11 cellular contexts compared by ENCODE assay signal in the genomic region with DNA sequence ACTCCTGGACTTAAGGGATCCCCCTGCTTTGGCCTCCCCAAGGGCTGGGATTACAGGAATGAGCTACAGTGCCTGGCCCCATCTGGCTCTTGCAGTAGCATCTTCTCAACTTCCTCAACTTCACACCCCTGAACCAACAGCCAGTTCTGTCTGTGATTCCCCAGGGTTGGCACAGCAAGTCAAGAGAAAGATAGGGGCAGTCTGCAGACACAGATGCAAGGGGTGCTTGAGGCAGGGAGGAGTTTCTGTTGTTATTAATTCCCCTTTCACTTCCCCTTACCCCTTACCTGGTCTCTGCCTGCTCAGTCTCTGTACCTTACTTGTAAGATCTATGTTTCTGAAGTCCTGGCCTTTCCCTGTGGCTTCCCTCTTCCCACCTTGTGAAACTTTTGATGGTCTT. TPM values are rescaled to one million over a fixed set of nuclear protein-coding genes. Genes with fewer than 3 reads are reported as not detected.
DNase-seq lines count a peak whose midpoint lies in the region; ATAC-seq and TF ChIP-seq lines count a peak whose summit lies in the region.
"Had no signal": no experiment of that assay in that cellular context is flagged by ENCODE, and none has a peak within 500 bp of the region (broad histone marks: within the 10 kb centered on the region; RNA-seq: fewer than 3 reads in every experiment).

No MANE protein-coding gene starts in this region.

- H3K4me3 Mint-ChIP-seq in endothelial cell (ENCODE audit: unreplicated experiment), result no peak overlapping the region
- no peak overlapping the region for H3K4me3 Mint-ChIP-seq in stimulated activated effector memory CD8-positive, alpha-beta T cell treated with anti-CD3 and anti-CD28 coated beads, Interleukin-12 subunit alpha, Interleukin-12 subunit beta, amount 100 ng/mL, for 72 hours
- H3K4me3 Mint-ChIP-seq: activated CD4-positive, alpha-beta T cell treated with anti-CD3 and anti-CD28 coated beads, Interleukin-2, amount 10 ng/mL, durations not matched to agents 24 days and 14 days; stimulated activated naive CD8-positive, alpha-beta T cell treated with anti-CD3 and anti-CD28 coated beads, Interleukin-15, Interleukin-2, amounts not matched to agents 100 ng/mL and 50 ng/mL, for 24 hours had no signal

- no peaks in the 10 kb centered on the region for H3K36me3 Mint-ChIP-seq in endothelial cell (ENCODE audit: low read depth, unreplicated experiment)
- no peaks in the 10 kb centered on the region for H3K36me3 Mint-ChIP-seq in stimulated activated effector memory CD8-positive, alpha-beta T cell treated with anti-CD3 and anti-CD28 coated beads, Interleukin-12 subunit alpha, Interleukin-12 subunit beta, amount 100 ng/mL, for 72 hours

- ATAC-seq in GM19467 (IDR thresholded peaks at IDR 0.05; ENCODE audit: unreplicated experiment) (peak; percentile 100), HG03025 (IDR thresholded peaks at IDR 0.05; ENCODE audit: low FRiP score, unreplicated experiment) (peak; percentile 100)
- no peak for ATAC-seq in stimulated activated effector memory CD8-positive, alpha-beta T cell treated with anti-CD3 and anti-CD28 coated beads, Interleukin-12 subunit alpha, Interleukin-12 subunit beta, amount 100 ng/mL, for 72 hours

- H3K27me3 Mint-ChIP-seq in endothelial cell (ENCODE audit: unreplicated experiment), result no peaks in the 10 kb centered on the region

- no peak for TF ChIP-seq CTCF in GM13977 (IDR thresholded peaks at IDR 0.05; ENCODE audit: extremely low read depth, insufficient read depth, missing control alignments)
- no peak for TF ChIP-seq CTCF in endothelial cell (IDR thresholded peaks at IDR 0.05; ENCODE audit: unreplicated experiment)

- H3K4me1 Mint-ChIP-seq in endothelial cell (ENCODE audit: unreplicated experiment), result no peaks in the 10 kb centered on the region
- H3K4me1 Mint-ChIP-seq in stimulated activated effector memory CD8-positive, alpha-beta T cell treated with anti-CD3 and anti-CD28 coated beads, Interleukin-12 subunit alpha, Interleukin-12 subunit beta, amount 100 ng/mL, for 72 hours, result no peaks in the 10 kb centered on the region
- H3K4me1 Mint-ChIP-seq: activated CD4-positive, alpha-beta T cell treated with anti-CD3 and anti-CD28 coated beads, Interleukin-2, amount 10 ng/mL, durations not matched to agents 24 days and 14 days had no signal

- in situ Hi-C loops in GM13977 (cut with MboI; ENCODE audit: low pct_unique_long_range_greater_than_20kb, low sequenced_read_pairs, unreplicated experiment), result no loop called here

- no peaks in the 10 kb centered on the region for H3K9me3 Mint-ChIP-seq in endothelial cell (ENCODE audit: unreplicated experiment)
- H3K9me3 Mint-ChIP-seq in stimulated activated effector memory CD8-positive, alpha-beta T cell treated with anti-CD3 and anti-CD28 coated beads, Interleukin-12 subunit alpha, Interleukin-12 subunit beta, amount 100 ng/mL, for 72 hours, result no peaks in the 10 kb centered on the region
- H3K9me3 Mint-ChIP-seq: stimulated activated naive CD8-positive, alpha-beta T cell treated with anti-CD3 and anti-CD28 coated beads, Interleukin-15, Interleukin-2, amounts not matched to agents 100 ng/mL and 50 ng/mL, for 24 hours had no signal

- DNase-seq in GM13977 (ENCODE audit: low spot score) (peak; percentile 45), NOMO-1 treated with DMSO at 0.1 percent for 48 hours (lab: John Stamatoyannopoulos, UW; ENCODE audit: unreplicated experiment) (peak; percentile 47), endothelial cell (ENCODE audit: low spot score) (no peak), mucosa of gallbladder (ENCODE audit: low spot score) (no peak)
- no peak for DNase-seq in stimulated activated CD4-positive, alpha-beta T cell treated with anti-CD3 and anti-CD28 coated beads, Interleukin-2, amount 100 ng/mL, for 48 hours
- DNase-seq in stimulated activated effector memory CD8-positive, alpha-beta T cell treated with anti-CD3 and anti-CD28 coated beads, Interleukin-12 subunit alpha, Interleukin-12 subunit beta, amount 100 ng/mL, for 72 hours (ENCODE audit: low spot score in 2 of 2), result no peak
- DNase-seq: activated CD4-positive, alpha-beta T cell treated with anti-CD3 and anti-CD28 coated beads, Interleukin-2, amount 10 ng/mL, durations not matched to agents 24 days and 14 days; amygdala had no signal

- no peak overlapping the region for H3K27ac Mint-ChIP-seq in endothelial cell (ENCODE audit: unreplicated experiment)
- no peak overlapping the region for H3K27ac Mint-ChIP-seq in stimulated activated effector memory CD8-positive, alpha-beta T cell treated with anti-CD3 and anti-CD28 coated beads, Interleukin-12 subunit alpha, Interleukin-12 subunit beta, amount 100 ng/mL, for 72 hours
- H3K27ac Mint-ChIP-seq: activated CD4-positive, alpha-beta T cell treated with anti-CD3 and anti-CD28 coated beads, Interleukin-2, amount 10 ng/mL, durations not matched to agents 24 days and 14 days; stimulated activated naive CD8-positive, alpha-beta T cell treated with anti-CD3 and anti-CD28 coated beads, Interleukin-15, Interleukin-2, amounts not matched to agents 100 ng/mL and 50 ng/mL, for 24 hours had no signal

RNA-seq across cellular contexts. Expression of gene MEX3C, which starts 54.1 kb away (rescaled TPM):
- 54.1 TPM for total RNA-seq in endothelial cell (ENCODE audit: unreplicated experiment)
- total RNA-seq in mucosa of gallbladder, result 33.2 TPM

Comparison
In these comparisons a context has a peak if more than half of its experiments do, and no peak if none do; other contexts are left out.
1. DNase-seq: peak in GM13977 (single experiment) and NOMO-1 treated with DMSO at 0.1 percent for 48 hours (single experiment); none in endothelial cell (single experiment), stimulated activated CD4-positive, alpha-beta T cell treated with anti-CD3 and anti-CD28 coated beads, Interleukin-2, amount 100 ng/mL, for 48 hours (0 of 2), mucosa of gallbladder (single experiment) and stimulated activated effector memory CD8-positive, alpha-beta T cell treated with anti-CD3 and anti-CD28 coated beads, Interleukin-12 subunit alpha, Interleukin-12 subunit beta, amount 100 ng/mL, for 72 hours (0 of 2).